ENCODE assay signal across 18 cellular contexts in genomic region chr9:29740518-29740917, GRCh38.
"Had no signal": no experiment of that assay in that cellular context is flagged by ENCODE, and none has a peak within 500 bp of the region (broad histone marks: within the 10 kb centered on the region; RNA-seq: fewer than 3 reads in every experiment).

No MANE protein-coding gene starts in this region.

- H3K36me3 ChIP-seq: gastroesophageal sphincter, right atrium auricular region, spleen, tibial nerve had no signal

- H3K9me3 ChIP-seq: gastroesophageal sphincter, right atrium auricular region, tibial nerve had no signal

- DNase-seq: activated CD4-positive, alpha-beta memory T cell treated with anti-CD3 and anti-CD28 coated beads, Interleukin-2, amount 10 ng/mL, durations not matched to agents 7 days and 5 days; activated CD4-positive, alpha-beta T cell treated with anti-CD3 and anti-CD28 coated beads for 1 hour; activated CD4-positive, alpha-beta T cell treated with anti-CD3 and anti-CD28 coated beads, Interleukin-2, amount 10 ng/mL, durations not matched to agents 7 days and 5 days; activated CD8-positive, alpha-beta memory T cell treated with anti-CD3 and anti-CD28 coated beads, Interleukin-2, amount 50 U/mL, for 48 hours; activated gamma-delta T cell treated with Interleukin-2 at 50 U/mL for 16 hours; activated naive CD4-positive, alpha-beta T cell treated with anti-CD3 and anti-CD28 coated beads, Interleukin-2, amount 50 U/mL, for 16 hours; activated T-cell treated with anti-CD3 and anti-CD28 coated beads, Interleukin-2, amount 50 U/mL, for 24 hours; amygdala; hippocampal formation; kidney; left colon; midbrain; naive thymus-derived CD8-positive, alpha-beta T cell; spleen; stimulated activated naive CD4-positive, alpha-beta T cell had no signal

- ATAC-seq: gastroesophageal sphincter; left colon; naive thymus-derived CD8-positive, alpha-beta T cell had no signal

- H3K4me3 ChIP-seq: gastroesophageal sphincter, right atrium auricular region, spleen, tibial nerve had no signal

- H3K27me3 ChIP-seq: gastroesophageal sphincter, right atrium auricular region, spleen, tibial nerve had no signal

- H3K27ac ChIP-seq: gastroesophageal sphincter, right atrium auricular region, spleen, tibial nerve had no signal

- H3K4me1 ChIP-seq: gastroesophageal sphincter, right atrium auricular region, spleen, tibial nerve had no signal
